9 cellular contexts compared by ENCODE assay signal in genomic region chr6:30769088-30769852, GRCh38. TPM values are rescaled to one million over a fixed set of nuclear protein-coding genes. Genes with fewer than 3 reads are reported as not detected.
A peak's percentile ranks its signal among the peaks of the same experiment; 100 is the strongest.
DNase-seq lines count a peak whose midpoint lies in the region; ATAC-seq and TF ChIP-seq lines count a peak whose summit lies in the region.
"Had no signal": no experiment of that assay in that cellular context is flagged by ENCODE, and none has a peak within 500 bp of the region (broad histone marks: within the 10 kb centered on the region; RNA-seq: fewer than 3 reads in every experiment).

No MANE protein-coding gene starts in this region.

- H3K9me3 ChIP-seq in left lung (no peaks in the 10 kb centered on the region), Karpas-422 (ENCODE audit: low read length) (no peaks in the 10 kb centered on the region)

- peaks cover 1% of the 10 kb centered on the region for H3K36me3 Mint-ChIP-seq in central memory CD8-positive, alpha-beta T cell (ENCODE audit: insufficient read depth)

- H3K9me3 Mint-ChIP-seq in central memory CD8-positive, alpha-beta T cell: no peaks in the 10 kb centered on the region

- H3K4me3 ChIP-seq in left lung (peak overlapping the region in 1 of 2 donors; percentile 14), Karpas-422 (ENCODE audit: low read length) (no peak overlapping the region)

- no peaks in the 10 kb centered on the region for H4K20me1 ChIP-seq in Karpas-422 (ENCODE audit: insufficient read depth, low read depth, low read length)

- no peak overlapping the region for H3K4me2 ChIP-seq in Karpas-422 (ENCODE audit: low read depth, low read length, poor library complexity, severe bottlenecking)

- no peak overlapping the region for H3K9ac ChIP-seq in Karpas-422 (ENCODE audit: low read length)

- H3K36me3 ChIP-seq in left lung (no peaks in the 10 kb centered on the region), Karpas-422 (ENCODE audit: insufficient read depth, low read length) (no peaks in the 10 kb centered on the region)

- H3K9me2 ChIP-seq in Karpas-422 (replicated peaks; ENCODE audit: insufficient read depth, low read length): no peaks in the 10 kb centered on the region

- H3K27ac Mint-ChIP-seq in central memory CD8-positive, alpha-beta T cell (ENCODE audit: low read depth): peak overlapping the region; percentile 73

- peak overlapping the region; percentile 54 for H3K4me3 Mint-ChIP-seq in central memory CD8-positive, alpha-beta T cell

- peaks cover 44% of the 10 kb centered on the region for H3K4me1 Mint-ChIP-seq in central memory CD8-positive, alpha-beta T cell

- no peaks in the 10 kb centered on the region for H3K27me3 ChIP-seq in left lung
- H3K27me3 ChIP-seq in Karpas-422 (ENCODE audit: low read length): no peaks in the 10 kb centered on the region

- H3K27ac ChIP-seq in left lung (peak overlapping the region; percentile 78 to 80), Karpas-422 (ENCODE audit: low read length) (no peak overlapping the region)
- H3K27ac ChIP-seq: C4-2B had no signal

- H3K4me1 ChIP-seq in left lung: peaks cover 16 to 41% of the 10 kb centered on the region in 2 donors
- no peaks in the 10 kb centered on the region for H3K4me1 ChIP-seq in Karpas-422 (ENCODE audit: low read length)

- no peak for TF ChIP-seq CTCF in left lung (IDR thresholded peaks at IDR 0.05)

- H2AFZ ChIP-seq in Karpas-422 (ENCODE audit: low read length): no peak overlapping the region

- peak; percentile 75 to 86 for ATAC-seq in activated CD4-positive, CD25-positive, alpha-beta regulatory T cell treated with anti-CD3 and anti-CD28 coated beads, Interleukin-2, amount 50 U/mL, for 24 hours
- ATAC-seq in central memory CD8-positive, alpha-beta T cell (replicated peaks; ENCODE audit: extremely low read depth, poor library complexity, severe bottlenecking): peak; percentile 84
- ATAC-seq in left lung: peak; percentile 89

- H3K79me2 ChIP-seq in Karpas-422 (ENCODE audit: low read length): no peaks in the 10 kb centered on the region

- no peaks in the 10 kb centered on the region for H3K27me3 Mint-ChIP-seq in central memory CD8-positive, alpha-beta T cell

- DNase-seq in activated gamma-delta T cell treated with Interleukin-2 at 50 U/mL for 16 hours (peak; percentile 63), activated gamma-delta T cell (lab: John Stamatoyannopoulos, UW) (no peak), left lung (peak; percentile 75 to 84), NCI-H1436 (lab: John Stamatoyannopoulos, UW) (no peak), Karpas-422 (no peak)
- peak in 1 of 2 donors; percentile 16 for DNase-seq in central memory CD8-positive, alpha-beta T cell (ENCODE audit: low spot score in 2 of 2)
- peak; percentile 65 to 89 (median 68) for DNase-seq in stimulated activated CD4-positive, alpha-beta T cell treated with anti-CD3 and anti-CD28 coated beads, TNF-alpha, amount 100 ng/mL, for 24 hours (ENCODE audit: low read depth in 3 of 3)

- intact Hi-C loops in left lung (cut with DNase I): no loop called here

RNA-seq across cellular contexts. Expression of gene IER3, which starts 24.9 kb away (rescaled TPM):
- 10 to 100 TPM; 36.1 to 77.0 TPM for total RNA-seq in left lung
- total RNA-seq in Karpas-422 (2014; rRNA removed; shearing (Covaris generic); ENCODE audit: low replicate concordance): 0.19 and 0.54 TPM in 2 replicates

RNA-seq across cellular contexts. Expression of gene FLOT1, which starts 26.8 kb away (rescaled TPM):
- 100 to 1,000 TPM; 148 to 206 TPM for total RNA-seq in left lung
- 58.2 and 103 TPM in 2 replicates for total RNA-seq in Karpas-422 (2014; rRNA removed; shearing (Covaris generic); ENCODE audit: low replicate concordance)

RNA-seq across cellular contexts. Expression of gene TUBB, which starts 49.1 kb away (rescaled TPM):
- total RNA-seq in left lung: 100 to 1,000 TPM; 409 to 602 TPM
- 403 and 427 TPM in 2 replicates for total RNA-seq in Karpas-422 (2014; rRNA removed; shearing (Covaris generic); ENCODE audit: low replicate concordance)

RNA-seq across cellular contexts. Expression of gene MDC1, which starts 52.2 kb away (rescaled TPM):
- total RNA-seq in left lung: 10 to 100 TPM; 28.2 to 38.6 TPM
- 9.4 and 11.0 TPM in 2 replicates for total RNA-seq in Karpas-422 (2014; rRNA removed; shearing (Covaris generic); ENCODE audit: low replicate concordance)

Comparison
In these comparisons a context has a peak if more than half of its experiments do, and no peak if none do; other contexts are left out.
1. DNase-seq: peak in activated gamma-delta T cell treated with Interleukin-2 at 50 U/mL for 16 hours (single experiment), left lung (2 of 2) and stimulated activated CD4-positive, alpha-beta T cell treated with anti-CD3 and anti-CD28 coated beads, TNF-alpha, amount 100 ng/mL, for 24 hours (3 of 3); none in activated gamma-delta T cell (single experiment), NCI-H1436 (single experiment) and Karpas-422 (single experiment).
2. RNA of gene IER3, which starts 24.9 kb away (total RNA-seq): 36.1 to 77.0 TPM in left lung; 0.19 to 0.54 TPM in Karpas-422; every median in the first group is over 10 times any median in the second.
3. Peak in every context shown above with its lines, with median percentiles within 50 percentile points of each other: ATAC-seq.